11 cellular contexts compared by ENCODE assay signal in the genomic region with DNA sequence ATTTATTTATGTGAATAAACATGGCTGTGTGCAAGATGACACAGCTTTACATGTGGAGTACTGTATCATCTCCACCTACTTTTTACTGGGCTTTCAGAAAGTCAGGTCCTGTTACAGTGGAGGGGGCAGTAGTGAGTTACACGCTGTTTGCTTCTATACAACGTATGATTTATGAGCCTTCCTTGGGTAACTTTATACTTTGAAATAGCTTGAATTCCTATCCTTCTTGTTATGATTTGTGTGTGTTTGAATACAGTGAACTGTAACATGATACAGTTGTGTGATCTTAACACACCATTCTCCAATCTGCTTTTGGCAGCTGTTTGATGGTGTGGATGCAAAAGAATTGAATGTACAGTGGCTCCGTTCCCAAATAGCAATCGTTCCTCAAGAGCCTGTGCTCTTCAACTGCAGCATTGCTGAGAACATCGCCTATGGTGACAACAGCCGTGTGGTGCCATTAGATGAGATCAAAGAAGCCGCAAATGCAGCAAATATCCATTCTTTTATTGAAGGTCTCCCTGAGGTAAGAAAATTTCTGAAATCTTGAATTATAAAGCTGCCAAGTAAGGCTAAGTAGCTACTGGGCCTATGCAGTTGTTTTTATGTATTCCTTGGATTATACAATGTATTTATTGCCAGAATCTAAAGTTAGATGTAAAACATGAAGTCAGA. TPM values are rescaled to one million over a fixed set of nuclear protein-coding genes. Genes with fewer than 3 reads are reported as not detected.
DNase-seq lines count a peak whose midpoint lies in the region; ATAC-seq, FAIRE-seq and TF ChIP-seq lines count a peak whose summit lies in the region.
"Had no signal": no experiment of that assay in that cellular context is flagged by ENCODE, and none has a peak within 500 bp of the region (broad histone marks: within the 10 kb centered on the region; RNA-seq: fewer than 3 reads in every experiment).

No MANE protein-coding gene starts in this region.

- 64% methylated on average over 7 of the region's 7 CpGs for WGBS in HepG2 (ENCODE audit: low lambda C conversion rate)
- 64% methylated on average over 7 of the region's 7 CpGs for WGBS in right lobe of liver (ENCODE audit: insufficient coverage, low coverage, low lambda C conversion rate, missing lambda C conversion rate)
- 39% methylated on average over 7 of the region's 7 CpGs for WGBS in GM12878 (ENCODE audit: insufficient coverage, insufficient replicate concordance, low lambda C conversion rate, missing lambda C conversion rate)

- H3K4me3 ChIP-seq in HepG2 (replicated peaks in 1 of 3; ENCODE audit: insufficient read depth in 1 of 3, low read depth in 2 of 3, low read length in 3 of 3), result no peak overlapping the region
- H3K4me3 ChIP-seq in right lobe of liver, result no peak overlapping the region
- H3K4me3 ChIP-seq in GM12878, result no peak overlapping the region

- no peaks in the 10 kb centered on the region for H3K9me3 ChIP-seq in HepG2 (ENCODE audit: low read length)
- no peaks in the 10 kb centered on the region for H3K9me3 ChIP-seq in right lobe of liver
- no peaks in the 10 kb centered on the region for H3K9me3 ChIP-seq in GM12878 (replicated peaks; ENCODE audit: control insufficient read depth, insufficient read depth, low read length)

- TF ChIP-seq CTCF in HepG2 (CRISPR knock-in tag; IDR thresholded peaks at IDR 0.05) (no peak), right lobe of liver (IDR thresholded peaks at IDR 0.05) (no peak), GM12878 (IDR thresholded peaks at IDR 0.05 in 2 of 3, conservative IDR thresholded peaks at IDR 0.05 in 1 of 3; ENCODE audit: control insufficient read depth in 2 of 3, extremely low read depth in 1 of 3, insufficient read depth in 1 of 3, low read depth in 3 of 3, low read length in 3 of 3) (0 out of 6 replicates have a peak, but pooled peaks of 1 of the 3 experiments have one; percentile 10)

- H3K27ac ChIP-seq in HepG2 (ENCODE audit: extremely low read length, insufficient read depth, low read length) (no peak overlapping the region), right lobe of liver (no peak overlapping the region), GM12878 (ENCODE audit: control insufficient read depth, insufficient read depth) (no peak overlapping the region)

- H3K27me3 ChIP-seq in HepG2 (ENCODE audit: control insufficient read depth in 1 of 2, insufficient read depth in 2 of 2, low read length in 2 of 2) (no peaks in the 10 kb centered on the region), right lobe of liver (no peaks in the 10 kb centered on the region), GM12878 (replicated peaks in 1 of 2; ENCODE audit: control insufficient read depth in 2 of 2, insufficient read depth in 2 of 2, low read length in 1 of 2) (no peaks in the 10 kb centered on the region; a peak in 1 of 4 replicates)

- RAD21 ChIA-PET in GM12878 (lab: Charles Lee; ENCODE audit: unreplicated experiment), result interaction anchor here (0.6 to 0.8 kb wide), 2 partner anchors 10 to 1368 kb away, joined by 3 read pairs; no protein-coding TSS in a partner anchor

- SMC1A ChIA-PET in GM12878 (lab: Charles Lee; ENCODE audit: uncharacterized antibody, unreplicated experiment), result interaction anchor here (0.6 kb wide), 1 partner anchor 23 kb away, joined by 3 read pairs; no protein-coding TSS in a partner anchor

- no peaks in the 10 kb centered on the region for H3K36me3 ChIP-seq in HepG2 (replicated peaks in 1 of 2; ENCODE audit: control insufficient read depth in 1 of 2, insufficient read depth in 2 of 2, low read length in 2 of 2)
- no peaks in the 10 kb centered on the region for H3K36me3 ChIP-seq in right lobe of liver
- no peaks in the 10 kb centered on the region for H3K36me3 ChIP-seq in GM12878 (ENCODE audit: control insufficient read depth in 2 of 2, insufficient read depth in 2 of 2, low read length in 1 of 2)

- CTCF ChIA-PET in HepG2 (lab: Yijun Ruan, JAX; ENCODE audit: low intra/inter-chr PET ratio, low total read pairs), result no interaction called here
- CTCF ChIA-PET in GM12878 (lab: Yijun Ruan, JAX), result interaction anchor here (0.6 to 0.7 kb wide), 3 partner anchors 10 to 19 kb away, joined by 3 read pairs; no protein-coding TSS in a partner anchor

- no peaks in the 10 kb centered on the region for H4K20me1 ChIP-seq in HepG2 (ENCODE audit: insufficient read depth, low read length)
- no peaks in the 10 kb centered on the region for H4K20me1 ChIP-seq in GM12878 (ENCODE audit: control insufficient read depth, insufficient read depth)

- no peak overlapping the region for H3K27ac Mint-ChIP-seq in activated T-helper 2 cell treated with anti-CD3 and anti-CD28 coated beads, Interferon-gamma antibody, Interleukin-2, Interleukin-4, amounts not matched to agents 10 μg/mL and 5 μg/mL and 100 μg/mL, durations not matched to agents 14 hours and 24 hours and 36 hours

- no peaks in the 10 kb centered on the region for H3K4me1 Mint-ChIP-seq in activated T-helper 2 cell treated with anti-CD3 and anti-CD28 coated beads, Interferon-gamma antibody, Interleukin-2, Interleukin-4, amounts not matched to agents 10 μg/mL and 5 μg/mL and 100 μg/mL, durations not matched to agents 14 hours and 24 hours and 36 hours (ENCODE audit: low read depth)

- no peak for TF ChIP-seq POLR2A in HepG2 (IDR thresholded peaks at IDR 0.05; ENCODE audit: insufficient read depth in 1 of 2, low read depth in 2 of 2, low read length in 2 of 2)
- TF ChIP-seq POLR2A in right lobe of liver (IDR thresholded peaks at IDR 0.05), result no peak
- no peak for TF ChIP-seq POLR2A in GM12878 (IDR thresholded peaks at IDR 0.05; ENCODE audit: low read depth, low read length)

- no peak for DNase-seq in HepG2 (ENCODE audit: low spot score)
- DNase-seq in right lobe of liver, result no peak
- peak; percentile 9 for DNase-seq in NCI-H2196 treated with DMSO at 0.1 percent for 48 hours (lab: John Stamatoyannopoulos, UW; ENCODE audit: unreplicated experiment)
- DNase-seq in GM12878 (ENCODE audit: low read depth, low spot score), result no peak
- DNase-seq in T-helper 9 cell, result no peak
- DNase-seq in activated T-helper 2 cell treated with anti-CD3 and anti-CD28 coated beads, Interferon-gamma antibody, Interleukin-2, Interleukin-4, amounts not matched to agents 10 μg/mL and 5 μg/mL and 100 μg/mL, durations not matched to agents 14 hours and 24 hours and 36 hours (ENCODE audit: low spot score), result no peak
- no peak for DNase-seq in SKM-1 treated with dmso at 0.1 percent for 144 hours (lab: John Stamatoyannopoulos, UW; ENCODE audit: unreplicated experiment)
- DNase-seq in NK-92 treated with Interleukin-12 subunit alpha and Interleukin-12 subunit beta, amount 100 ng/mL, for 24 hours (lab: John Stamatoyannopoulos, UW), result no peak
- DNase-seq: MV-4-11 had no signal

- no peak for TF ChIP-seq EP300 in HepG2 (IDR thresholded peaks at IDR 0.05; ENCODE audit: low read depth in 2 of 2, low read length in 2 of 2)
- no peak for TF ChIP-seq EP300 in HepG2 (CRISPR knock-in tag; IDR thresholded peaks at IDR 0.05; ENCODE audit: borderline replicate concordance)
- no peak for TF ChIP-seq EP300 in GM12878 (IDR thresholded peaks at IDR 0.05; ENCODE audit: borderline replicate concordance in 1 of 2, control insufficient read depth in 1 of 2, low read depth in 2 of 2, low read length in 2 of 2)

- in situ Hi-C loops in HepG2 (cut with HindIII; ENCODE audit: extremely low pct_ligation_motif_present, low pct_unique_long_range_greater_than_20kb), result no loop called here
- in situ Hi-C loops in GM12878 (cut with MboI), result no loop called here

- FAIRE-seq in HepG2 (lab: Jason Lieb, UNC) (no peak), GM12878 (lab: Jason Lieb, UNC) (no peak)
- FAIRE-seq: TTC549 had no signal

- no peaks in the 10 kb centered on the region for H3K27me3 Mint-ChIP-seq in activated T-helper 2 cell treated with anti-CD3 and anti-CD28 coated beads, Interferon-gamma antibody, Interleukin-2, Interleukin-4, amounts not matched to agents 10 μg/mL and 5 μg/mL and 100 μg/mL, durations not matched to agents 14 hours and 24 hours and 36 hours (ENCODE audit: low read depth)

- peaks cover 18% of the 10 kb centered on the region for H3K4me1 ChIP-seq in HepG2 (ENCODE audit: insufficient read depth, low read length)
- H3K4me1 ChIP-seq in right lobe of liver, result no peaks in the 10 kb centered on the region
- no peaks in the 10 kb centered on the region for H3K4me1 ChIP-seq in GM12878 (ENCODE audit: control insufficient read depth, insufficient read depth, low read length)

- BruUV-seq in HepG2 (replicated peaks; lab: Mats Ljungman, UMichigan) (no TSS peak), GM12878 (replicated peaks; lab: Mats Ljungman, UMichigan) (no TSS peak)

- no peaks in the 10 kb centered on the region for H3K79me2 ChIP-seq in HepG2 (ENCODE audit: insufficient read depth, low read length)
- H3K79me2 ChIP-seq in GM12878 (ENCODE audit: control insufficient read depth, insufficient read depth, low read length), result no peaks in the 10 kb centered on the region

- H3K9ac ChIP-seq in HepG2 (ENCODE audit: insufficient read depth, low read depth, low read length) (no peak overlapping the region), GM12878 (ENCODE audit: control insufficient read depth, insufficient read depth, low read length) (no peak overlapping the region)

- no peak for TF ChIP-seq RAD21 in HepG2 (CRISPR knock-in tag; IDR thresholded peaks at IDR 0.05)
- no peak for TF ChIP-seq RAD21 in GM12878 (IDR thresholded peaks at IDR 0.05; ENCODE audit: insufficient read depth, low read depth, low read length)

- H3K9me3 Mint-ChIP-seq in activated T-helper 2 cell treated with anti-CD3 and anti-CD28 coated beads, Interferon-gamma antibody, Interleukin-2, Interleukin-4, amounts not matched to agents 10 μg/mL and 5 μg/mL and 100 μg/mL, durations not matched to agents 14 hours and 24 hours and 36 hours, result no peaks in the 10 kb centered on the region

- H3K36me3 Mint-ChIP-seq in activated T-helper 2 cell treated with anti-CD3 and anti-CD28 coated beads, Interferon-gamma antibody, Interleukin-2, Interleukin-4, amounts not matched to agents 10 μg/mL and 5 μg/mL and 100 μg/mL, durations not matched to agents 14 hours and 24 hours and 36 hours (ENCODE audit: low read depth), result no peaks in the 10 kb centered on the region

- intact Hi-C loops in HepG2 (cut with micrococcal nuclease; ENCODE audit: unreplicated experiment) (no loop called here), right lobe of liver (cut with DNase I) (no loop called here), GM12878 (cut with micrococcal nuclease; ENCODE audit: unreplicated experiment) (no loop called here)
- intact Hi-C loops in activated T-helper 2 cell treated with anti-CD3 and anti-CD28 coated beads, Interferon-gamma antibody, Interleukin-2, Interleukin-4, amounts not matched to agents 10 μg/mL and 5 μg/mL and 100 μg/mL, durations not matched to agents 14 hours and 24 hours and 36 hours (cut with micrococcal nuclease), result no loop called here

- H3K4me3 Mint-ChIP-seq in activated T-helper 2 cell treated with anti-CD3 and anti-CD28 coated beads, Interferon-gamma antibody, Interleukin-2, Interleukin-4, amounts not matched to agents 10 μg/mL and 5 μg/mL and 100 μg/mL, durations not matched to agents 14 hours and 24 hours and 36 hours (ENCODE audit: low read depth), result no peak overlapping the region

- POLR2A ChIA-PET in HepG2 (lab: Yijun Ruan, JAX) (no interaction called here), GM12878 (lab: Charles Lee) (no interaction called here)

- no peak overlapping the region for H2AFZ ChIP-seq in HepG2 (ENCODE audit: low read length)
- no peak overlapping the region for H2AFZ ChIP-seq in GM12878 (ENCODE audit: control insufficient read depth, low read depth, low read length)

- ATAC-seq in HepG2, result peak; percentile 44; the same call in 1 of the 3 replicates
- ATAC-seq in right lobe of liver, result no peak
- ATAC-seq in GM12878, result 0 out of 3 replicates have a peak, but pooled peaks have one; percentile 38

- H3K4me2 ChIP-seq in HepG2 (ENCODE audit: low read depth, low read length) (no peak overlapping the region), GM12878 (ENCODE audit: control insufficient read depth, insufficient read depth) (no peak overlapping the region)

RNA-seq across cellular contexts. Expression of gene SP8, which starts 41.6 kb away (rescaled TPM):
- total RNA-seq in HepG2 (2016; rRNA removed; fragmentation: Illumina TruSeq; extraction: Trizol) (not detected in 2 replicates), right lobe of liver (not detected), GM12878 (2014; rRNA removed) (not detected in 2 replicates), GM12878 (2014; rRNA removed; fragmentation: Illumina TruSeq; extraction: Trizol) (not detected in 2 replicates), GM12878 (2021) (not detected in 2 replicates)
- total RNA-seq in HepG2 (2016; cell fraction: cytosol; rRNA removed; fragmentation: Illumina TruSeq; extraction: Trizol; ENCODE audit: low read depth), result not detected in 2 replicates
- total RNA-seq in HepG2 (2016; cell fraction: insoluble cytoplasmic fraction; rRNA removed; fragmentation: Illumina TruSeq; extraction: Trizol), result not detected in 2 replicates
- total RNA-seq in HepG2 (2016; cell fraction: membrane; rRNA removed; fragmentation: Illumina TruSeq; extraction: Trizol), result not detected in 2 replicates
- total RNA-seq in HepG2 (2016; cell fraction: nucleus; rRNA removed; fragmentation: Illumina TruSeq; extraction: Trizol), result not detected in 2 replicates
- polyA plus RNA-seq in HepG2 (2011; rRNA removed) (not detected in 2 replicates), GM12878 (2011; rRNA removed) (not detected in 2 replicates), GM12878 (2014; fragmentation: Illumina TruSeq; extraction: Trizol) (not detected in 2 replicates), GM12878 (2014; fragmentation: Nextera tagmentation; extraction: Ambion mirVana) (not detected), GM12878 (2014; rRNA removed) (not detected in 2 replicates), GM12878 (2016; fragmentation: Nextera tagmentation; extraction: Ambion mirVana) (not detected)
- polyA plus RNA-seq in HepG2 (2011; cell fraction: cytosol; rRNA removed), result not detected in 2 replicates
- not detected in 2 replicates for polyA plus RNA-seq in HepG2 (2011; cell fraction: nucleus; rRNA removed)
- polyA plus RNA-seq in HepG2 (2012), result not detected in 2 replicates
- not detected in 2 replicates for polyA plus RNA-seq in HepG2 (2016; cell fraction: cytosol; fragmentation: Illumina TruSeq; extraction: Trizol; ENCODE audit: low read depth)
- not detected in 2 replicates for polyA plus RNA-seq in HepG2 (2016; cell fraction: insoluble cytoplasmic fraction; fragmentation: Illumina TruSeq; extraction: Trizol; ENCODE audit: low read depth)
- polyA plus RNA-seq in HepG2 (2016; cell fraction: membrane; fragmentation: Illumina TruSeq; extraction: Trizol; ENCODE audit: low read depth), result not detected in 2 replicates
- polyA plus RNA-seq in HepG2 (2016; cell fraction: nucleus; fragmentation: Illumina TruSeq; extraction: Trizol; ENCODE audit: insufficient read depth, low read depth), result not detected in 2 replicates
- not detected in 2 replicates for polyA minus RNA-seq in HepG2 (2011; rRNA and poly(A)+ RNA removed; ENCODE audit: low replicate concordance)
- not detected in 2 replicates for polyA minus RNA-seq in HepG2 (2011; cell fraction: cytosol; rRNA and poly(A)+ RNA removed)
- not detected in 2 replicates for polyA minus RNA-seq in HepG2 (2011; cell fraction: nucleus; rRNA and poly(A)+ RNA removed)
- not detected in 2 replicates for total RNA-seq in GM12878 (2013; cell fraction: nucleolus; rRNA removed)
- not detected for polyA plus RNA-seq in GM12878 (2011; ENCODE audit: low read depth)
- polyA plus RNA-seq in GM12878 (2011; cell fraction: cytosol; rRNA removed), result not detected in 2 replicates
- not detected in 2 replicates for polyA plus RNA-seq in GM12878 (2011; cell fraction: nucleus; rRNA removed)
- not detected in 2 replicates for polyA plus RNA-seq in GM12878 (2012)
- polyA minus RNA-seq in GM12878 (2011; rRNA and poly(A)+ RNA removed), result not detected in 2 replicates
- not detected in 2 replicates for polyA minus RNA-seq in GM12878 (2011; cell fraction: cytosol; rRNA and poly(A)+ RNA removed)
- not detected in 2 replicates for polyA minus RNA-seq in GM12878 (2011; cell fraction: nucleus; rRNA and poly(A)+ RNA removed)
- total RNA-seq in activated T-helper 2 cell treated with anti-CD3 and anti-CD28 coated beads, Interferon-gamma antibody, Interleukin-2, Interleukin-4, amounts not matched to agents 10 μg/mL and 5 μg/mL and 100 μg/mL, durations not matched to agents 14 hours and 24 hours and 36 hours, result not detected in 2 replicates
- total RNA-seq: ureter had no signal

Comparison
In these comparisons a context has a peak if more than half of its experiments do, and no peak if none do; other contexts are left out.
1. ATAC-seq: peak in HepG2 (single experiment) and GM12878 (single experiment); none in right lobe of liver (0 of 4).